ENCODE assay signal across 19 cellular contexts in the genomic region with DNA sequence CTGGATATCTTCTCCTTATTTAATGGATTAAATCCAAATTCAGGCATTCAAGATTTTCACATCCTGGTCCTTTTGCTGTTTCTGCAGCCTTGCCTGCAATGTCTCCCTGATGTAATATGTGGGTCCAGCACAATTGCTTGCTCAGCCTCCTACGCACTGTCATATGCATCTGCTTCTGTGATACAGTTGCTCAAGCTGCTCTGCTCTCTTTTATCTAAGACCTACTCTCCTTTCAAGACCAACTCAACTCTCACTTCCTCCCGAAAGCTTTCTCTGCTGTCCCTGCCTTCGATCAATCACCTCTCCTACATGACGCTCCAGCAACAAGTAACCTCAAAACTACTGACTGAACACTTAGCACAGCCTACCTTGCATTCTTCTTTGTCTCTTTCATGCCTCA.
DNase-seq lines count a peak whose midpoint lies in the region; ATAC-seq and TF ChIP-seq lines count a peak whose summit lies in the region.
"Had no signal": no experiment of that assay in that cellular context is flagged by ENCODE, and none has a peak within 500 bp of the region (broad histone marks: within the 10 kb centered on the region; RNA-seq: fewer than 3 reads in every experiment).

No MANE protein-coding gene starts in this region.

- ATAC-seq in HG03442 (IDR thresholded peaks at IDR 0.05; ENCODE audit: unreplicated experiment) (peak; percentile 55), GM18520 (IDR thresholded peaks at IDR 0.05; ENCODE audit: unreplicated experiment) (no peak), GM19452 (IDR thresholded peaks at IDR 0.05; ENCODE audit: unreplicated experiment) (no peak)
- ATAC-seq: gastrocnemius medialis, PC-3, right lobe of liver had no signal

- H3K9me3 ChIP-seq in adipocyte (ENCODE audit: control insufficient read depth, low read length) (no peaks in the 10 kb centered on the region), tibial artery (no peaks in the 10 kb centered on the region)
- H3K9me3 ChIP-seq: gastrocnemius medialis, right lobe of liver, suprapubic skin had no signal

- H3K4me3 ChIP-seq in adipocyte (ENCODE audit: low read length) (no peak overlapping the region), tibial artery (no peak overlapping the region)
- H3K4me3 ChIP-seq: gastrocnemius medialis, right lobe of liver, suprapubic skin had no signal

- peak overlapping the region; percentile 1 to 78 for H3K27ac ChIP-seq in tibial artery
- H3K27ac ChIP-seq: gastrocnemius medialis, right lobe of liver, suprapubic skin had no signal

- H3K27me3 ChIP-seq in adipocyte (replicated peaks; ENCODE audit: control insufficient read depth, insufficient read depth, low read length), result no peaks in the 10 kb centered on the region
- H3K27me3 ChIP-seq in tibial artery, result no peaks in the 10 kb centered on the region
- H3K27me3 ChIP-seq: gastrocnemius medialis, right lobe of liver, suprapubic skin had no signal

- H3K4me1 ChIP-seq in adipocyte (ENCODE audit: control insufficient read depth, insufficient read depth, low read length), result peaks cover 53% of the 10 kb centered on the region
- peaks cover 0 to 50% (median 20%) of the 10 kb centered on the region in 4 donors for H3K4me1 ChIP-seq in tibial artery
- H3K4me1 ChIP-seq: right lobe of liver had no signal

- DNase-seq in adipocyte (ENCODE audit: low read depth) (peak; percentile 21), inferior parietal cortex (ENCODE audit: extremely low spot score) (peak; percentile 66), tibial artery (no peak), GM10266 (ENCODE audit: extremely low spot score) (no peak)
- DNase-seq: activated CD4-positive, alpha-beta T cell treated with anti-CD3 and anti-CD28 coated beads, Interleukin-2, amount 10 ng/mL, durations not matched to agents 24 days and 14 days; CD4-positive, alpha-beta memory T cell; DMS153; gastrocnemius medialis; IMR-90; kidney; NCI-H2171 treated with DMSO at 0.1 percent for 48 hours; NCI-H526; PC-3; right lobe of liver; SHP77 had no signal

- H3K9ac ChIP-seq in adipocyte (ENCODE audit: low read length), result no peak overlapping the region

- TF ChIP-seq CTCF in tibial artery (IDR thresholded peaks at IDR 0.05) (no peak), GM10266 (IDR thresholded peaks at IDR 0.05; ENCODE audit: control insufficient read depth, insufficient read depth, low read depth, missing control alignments) (no peak)

- H3K36me3 ChIP-seq in adipocyte (ENCODE audit: control insufficient read depth, insufficient read depth, low read length, severe bottlenecking), result no peaks in the 10 kb centered on the region
- no peaks in the 10 kb centered on the region for H3K36me3 ChIP-seq in tibial artery
- H3K36me3 ChIP-seq: gastrocnemius medialis, right lobe of liver, suprapubic skin had no signal

- intact Hi-C loops in tibial artery (cut with DNase I; ENCODE audit: low total_unique reads), result no loop called here

Comparison
In these comparisons a context has a peak if more than half of its experiments do, and no peak if none do; other contexts are left out.
1. DNase-seq: peak in adipocyte (single experiment) and inferior parietal cortex (single experiment); none in tibial artery (0 of 2) and GM10266 (single experiment).